8 cellular contexts compared by ENCODE assay signal in genomic region chr9:113219186-113219936, GRCh38. TPM values are rescaled to one million over a fixed set of nuclear protein-coding genes. Genes with fewer than 3 reads are reported as not detected.
DNase-seq lines count a peak whose midpoint lies in the region; ATAC-seq and TF ChIP-seq lines count a peak whose summit lies in the region.

No MANE protein-coding gene starts in this region.

- DNase-seq in neural crest cell (ENCODE audit: low read depth, low spot score) (no peak), GM19240 (ENCODE audit: insufficient read length, low spot score) (no peak), head of caudate nucleus (no peak), NCI-H128 (lab: John Stamatoyannopoulos, UW; ENCODE audit: unreplicated experiment) (no peak)

- H3K27me3 ChIP-seq in BLaER1 = no peaks in the 10 kb centered on the region

- H4K20me1 ChIP-seq in BLaER1 = peaks cover 42% of the 10 kb centered on the region; the same call in 1 of the 2 replicates

- peak overlapping the region; percentile 93 for H3K4me3 ChIP-seq in BLaER1

- H3K9me3 ChIP-seq in BLaER1 = peaks cover 5% of the 10 kb centered on the region

- peak overlapping the region; percentile 93 for H3K4me3 Mint-ChIP-seq in activated naive CD8-positive, alpha-beta T cell
- H3K4me3 Mint-ChIP-seq in neural crest cell = peak overlapping the region; percentile 99

- no peak for TF ChIP-seq CTCF in neural crest cell (conservative IDR thresholded peaks at IDR 0.05)

- peak overlapping the region; percentile 85 for H3K27ac Mint-ChIP-seq in activated naive CD8-positive, alpha-beta T cell
- peak overlapping the region; percentile 37 for H3K27ac Mint-ChIP-seq in neural crest cell (ENCODE audit: unreplicated experiment)

- peaks cover 45% of the 10 kb centered on the region for H3K4me1 ChIP-seq in BLaER1

- H3K36me3 Mint-ChIP-seq in activated naive CD8-positive, alpha-beta T cell = no peaks in the 10 kb centered on the region
- H3K36me3 Mint-ChIP-seq in neural crest cell (ENCODE audit: low read depth) = no peaks in the 10 kb centered on the region

- H3K9ac ChIP-seq in BLaER1 = peak overlapping the region; percentile 82

- H3K27me3 Mint-ChIP-seq in activated naive CD8-positive, alpha-beta T cell = no peaks in the 10 kb centered on the region
- H3K27me3 Mint-ChIP-seq in neural crest cell (ENCODE audit: low read depth) = no peaks in the 10 kb centered on the region

- H3K9me3 Mint-ChIP-seq in activated naive CD8-positive, alpha-beta T cell (ENCODE audit: low read depth) = no peaks in the 10 kb centered on the region
- H3K9me3 Mint-ChIP-seq in neural crest cell = no peaks in the 10 kb centered on the region

- intact Hi-C loops in head of caudate nucleus (cut with DNase I) = no loop called here

- H3K27ac ChIP-seq in BLaER1 = peak overlapping the region; percentile 32

- H3K4me2 ChIP-seq in BLaER1 = peak overlapping the region; percentile 96

- peak; percentile 31 for ATAC-seq in GM19324 (IDR thresholded peaks at IDR 0.05; ENCODE audit: low FRiP score, unreplicated experiment)
- ATAC-seq in HG03439 (IDR thresholded peaks at IDR 0.05; ENCODE audit: unreplicated experiment) = peak; percentile 34

- peaks cover 24% of the 10 kb centered on the region for H3K36me3 ChIP-seq in BLaER1

- peaks cover 55% of the 10 kb centered on the region for H3K4me1 Mint-ChIP-seq in activated naive CD8-positive, alpha-beta T cell (ENCODE audit: low read depth)
- H3K4me1 Mint-ChIP-seq in neural crest cell = peaks cover 35% of the 10 kb centered on the region

RNA-seq across cellular contexts. Expression of gene FKBP15, which starts 1.7 kb away (rescaled TPM):
- total RNA-seq in neural crest cell = 19.9 and 20.2 TPM in 2 replicates

RNA-seq across cellular contexts. Expression of gene SLC31A1, which starts 2.0 kb away (rescaled TPM):
- 30.0 and 30.8 TPM in 2 replicates for total RNA-seq in neural crest cell

RNA-seq across cellular contexts. Expression of gene CDC26, which starts 56.0 kb away (rescaled TPM):
- total RNA-seq in neural crest cell = 35.3 and 37.1 TPM in 2 replicates

RNA-seq across cellular contexts. Expression of gene PRPF4, which starts 56.1 kb away (rescaled TPM):
- total RNA-seq in neural crest cell = 46.3 and 46.4 TPM in 2 replicates
